ENCODE assay signal across 14 cellular contexts in genomic region chr1:214636436-214636835, GRCh38.
"Had no signal": no experiment of that assay in that cellular context is flagged by ENCODE, and none has a peak within 500 bp of the region (broad histone marks: within the 10 kb centered on the region; RNA-seq: fewer than 3 reads in every experiment).

No MANE protein-coding gene starts in this region.

- H3K4me3 Mint-ChIP-seq: activated CD8-positive, alpha-beta memory T cell treated with anti-CD3 and anti-CD28 coated beads, Interleukin-2, amount 10 ng/mL, durations not matched to agents 7 days and 5 days; activated naive CD4-positive, alpha-beta T cell treated with anti-CD3 and anti-CD28 coated beads, Interleukin-2, amount 50 U/mL, for 24 hours; activated T-cell treated with anti-CD3 and anti-CD28 coated beads, Interleukin-2, amount 50 U/mL, for 24 hours; naive thymus-derived CD8-positive, alpha-beta T cell; T-helper 2 cell treated with Interferon-gamma antibody and Interleukin-4, amounts not matched to agents 5 μg/mL and 100 μg/mL, for 36 hours had no signal

- H3K27me3 ChIP-seq: adrenal gland, cardiac muscle cell had no signal

- H3K79me2 ChIP-seq: parathyroid adenoma had no signal

- DNase-seq: activated CD4-positive, alpha-beta T cell treated with anti-CD3 and anti-CD28 coated beads, Interleukin-2, amount 50 U/mL, for 48 hours; activated CD8-positive, alpha-beta memory T cell treated with anti-CD3 and anti-CD28 coated beads, Interleukin-2, amount 10 ng/mL, durations not matched to agents 7 days and 5 days; activated effector memory CD4-positive, alpha-beta T cell treated with anti-CD3 and anti-CD28 coated beads, Interleukin-2, amount 50 U/mL, for 16 hours; activated T-cell treated with anti-CD3 and anti-CD28 coated beads, Interleukin-2, amount 50 U/mL, for 24 hours; adrenal gland; erythroblast; islet precursor cell; mucosa of descending colon; naive thymus-derived CD8-positive, alpha-beta T cell; stimulated activated CD4-positive, alpha-beta T cell treated with anti-CD3 and anti-CD28 coated beads, Interleukin-1b, Interleukin-23, amount 100 ng/mL, for 48 hours had no signal

- H3K27me3 Mint-ChIP-seq: activated CD8-positive, alpha-beta memory T cell treated with anti-CD3 and anti-CD28 coated beads, Interleukin-2, amount 10 ng/mL, durations not matched to agents 7 days and 5 days; activated naive CD4-positive, alpha-beta T cell treated with anti-CD3 and anti-CD28 coated beads, Interleukin-2, amount 50 U/mL, for 24 hours; activated T-cell treated with anti-CD3 and anti-CD28 coated beads, Interleukin-2, amount 50 U/mL, for 24 hours; naive thymus-derived CD8-positive, alpha-beta T cell had no signal

- ATAC-seq: activated CD8-positive, alpha-beta memory T cell treated with anti-CD3 and anti-CD28 coated beads, Interleukin-2, amount 10 ng/mL, durations not matched to agents 7 days and 5 days; mucosa of descending colon; naive thymus-derived CD8-positive, alpha-beta T cell had no signal

- H3K4me3 ChIP-seq: adrenal gland, cardiac muscle cell, mucosa of descending colon had no signal

- H3K27ac Mint-ChIP-seq: activated CD8-positive, alpha-beta memory T cell treated with anti-CD3 and anti-CD28 coated beads, Interleukin-2, amount 10 ng/mL, durations not matched to agents 7 days and 5 days; activated naive CD4-positive, alpha-beta T cell treated with anti-CD3 and anti-CD28 coated beads, Interleukin-2, amount 50 U/mL, for 24 hours; activated T-cell treated with anti-CD3 and anti-CD28 coated beads, Interleukin-2, amount 50 U/mL, for 24 hours; T-helper 2 cell treated with Interferon-gamma antibody and Interleukin-4, amounts not matched to agents 5 μg/mL and 100 μg/mL, for 36 hours had no signal

- H3K36me3 ChIP-seq: adrenal gland had no signal

- H2AFZ ChIP-seq: parathyroid adenoma had no signal

- H3K9me3 ChIP-seq: adrenal gland, mucosa of descending colon had no signal

- H3K9me3 Mint-ChIP-seq: activated naive CD4-positive, alpha-beta T cell treated with anti-CD3 and anti-CD28 coated beads, Interleukin-2, amount 50 U/mL, for 24 hours; activated T-cell treated with anti-CD3 and anti-CD28 coated beads, Interleukin-2, amount 50 U/mL, for 24 hours; naive thymus-derived CD8-positive, alpha-beta T cell; T-helper 2 cell treated with Interferon-gamma antibody and Interleukin-4, amounts not matched to agents 5 μg/mL and 100 μg/mL, for 36 hours had no signal

- H3K4me1 ChIP-seq: adrenal gland, parathyroid adenoma had no signal

- H3K27ac ChIP-seq: adrenal gland, cardiac muscle cell, parathyroid adenoma had no signal
